Comparison of ENCODE assay signal across 1 cellular context in genomic region chr16:82317411-82318168, GRCh38.
TF ChIP-seq lines count a peak whose summit lies in the region.

No MANE protein-coding gene starts in this region.

TF ChIP-seq in H1, 55 proteins besides CTCF, POLR2A, EP300 and RAD21:
- TF ChIP-seq MAFK (IDR thresholded peaks at IDR 0.05; ENCODE audit: low read depth, low read length) (no peak), TEAD4 (IDR thresholded peaks at IDR 0.05; ENCODE audit: low read depth, low read length) (peak; percentile 35; the same call in 1 of the 2 replicates)
